ENCODE assay signal across 23 cellular contexts in the genomic region with DNA sequence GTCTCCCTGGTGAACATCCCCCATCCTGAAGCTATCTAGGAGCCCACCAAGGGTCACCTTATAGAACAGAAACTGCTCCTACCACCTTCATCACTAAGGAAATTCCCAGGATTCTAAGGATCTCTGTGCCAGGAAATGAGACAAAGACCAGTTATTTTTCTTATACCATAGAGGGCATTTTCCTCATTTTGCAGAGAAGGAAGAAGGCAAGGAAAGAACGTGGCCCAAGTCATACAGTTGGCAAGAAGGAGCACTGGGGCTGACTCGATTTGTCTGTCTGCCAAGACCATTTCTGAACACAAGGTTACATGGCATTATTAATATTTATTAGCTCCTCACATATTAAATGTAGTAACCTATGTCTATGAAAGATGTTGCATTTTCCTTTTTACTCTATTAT. TPM values are rescaled to one million over a fixed set of nuclear protein-coding genes. Genes with fewer than 3 reads are reported as not detected.
"Had no signal": no experiment of that assay in that cellular context is flagged by ENCODE, and none has a peak within 500 bp of the region (broad histone marks: within the 10 kb centered on the region; RNA-seq: fewer than 3 reads in every experiment).

No MANE protein-coding gene starts in this region.

- H3K4me3 ChIP-seq: ascending aorta, breast epithelium, esophagus squamous epithelium, gastrocnemius medialis, heart left ventricle, lung, prostate gland, vagina had no signal

- H3K9me3 ChIP-seq: ascending aorta, breast epithelium, esophagus squamous epithelium, gastrocnemius medialis, heart left ventricle, prostate gland, vagina had no signal

- H3K36me3 ChIP-seq: ascending aorta, breast epithelium, esophagus squamous epithelium, gastrocnemius medialis, heart left ventricle, prostate gland, vagina had no signal

- H3K4me1 ChIP-seq: ascending aorta, breast epithelium, gastrocnemius medialis, prostate gland had no signal

- H3K27ac ChIP-seq: ascending aorta, breast epithelium, esophagus squamous epithelium, gastrocnemius medialis, heart left ventricle, prostate gland, vagina had no signal

- H3K27me3 ChIP-seq: ascending aorta, breast epithelium, esophagus squamous epithelium, gastrocnemius medialis, heart left ventricle, vagina had no signal

- ATAC-seq: activated CD4-positive, alpha-beta T cell treated with anti-CD3 and anti-CD28 coated beads for 36 hours; activated CD8-positive, alpha-beta T cell treated with anti-CD3 and anti-CD28 coated beads for 36 hours; gastrocnemius medialis; left lobe of liver; natural killer cell treated with Interleukin-12 subunit alpha and Interleukin-12 subunit beta and Interleukin-15 and Interleukin-18, amount 100 ng/mL, for 72 hours; right cardiac atrium; stimulated activated naive CD8-positive, alpha-beta T cell treated with anti-CD3 and anti-CD28 coated beads, Interleukin-15, amount 100 ng/mL, for 72 hours had no signal

- FAIRE-seq: kidney, small intestine had no signal

- DNase-seq: activated CD4-positive, alpha-beta T cell treated with anti-CD3 and anti-CD28 coated beads for 36 hours; activated CD8-positive, alpha-beta T cell treated with anti-CD3 and anti-CD28 coated beads for 36 hours; activated effector memory CD4-positive, alpha-beta T cell treated with anti-CD3 and anti-CD28 coated beads, Interleukin-2, amount 50 U/mL, for 16 hours; activated naive CD4-positive, alpha-beta T cell treated with anti-CD3 and anti-CD28 coated beads, Interleukin-2, amount 50 U/mL, for 16 hours; activated T-cell treated with anti-CD3 and anti-CD28 coated beads, Interleukin-2, amount 50 U/mL, for 24 hours; effector memory CD4-positive, alpha-beta T cell; esophagus squamous epithelium; gastrocnemius medialis; heart left ventricle; kidney; right cardiac atrium; small intestine; stimulated activated CD4-positive, alpha-beta T cell treated with anti-CD3 and anti-CD28 coated beads, Interleukin-15, amount 100 ng/mL, for 24 hours; stimulated activated CD4-positive, alpha-beta T cell treated with anti-CD3 and anti-CD28 coated beads, Interleukin-2, amount 100 ng/mL, for 48 hours; stimulated activated naive CD8-positive, alpha-beta T cell treated with anti-CD3 and anti-CD28 coated beads, Interleukin-15, amount 100 ng/mL, for 72 hours; trophoblast cell had no signal

RNA-seq across cellular contexts. Expression of a gene that starts 49.6 kb away (rescaled TPM):
- total RNA-seq: gastrocnemius medialis had no signal
